Comparison of ENCODE assay signal across 12 cellular contexts in genomic region chr7:105493928-105494325, GRCh38. TPM values are rescaled to one million over a fixed set of nuclear protein-coding genes. Genes with fewer than 3 reads are reported as not detected.
DNase-seq lines count a peak whose midpoint lies in the region; ATAC-seq, FAIRE-seq and TF ChIP-seq lines count a peak whose summit lies in the region.
"Had no signal": no experiment of that assay in that cellular context is flagged by ENCODE, and none has a peak within 500 bp of the region (broad histone marks: within the 10 kb centered on the region; RNA-seq: fewer than 3 reads in every experiment).

No MANE protein-coding gene starts in this region.

- no peaks in the 10 kb centered on the region for H3K36me3 Mint-ChIP-seq in astrocyte (ENCODE audit: low read depth, unreplicated experiment)

- no peaks in the 10 kb centered on the region for H3K27me3 Mint-ChIP-seq in astrocyte (ENCODE audit: low read depth, unreplicated experiment)
- H3K27me3 Mint-ChIP-seq: activated CD8-positive, alpha-beta memory T cell treated with anti-CD3 and anti-CD28 coated beads, Interleukin-2, amount 10 ng/mL, durations not matched to agents 7 days and 5 days; activated naive CD8-positive, alpha-beta T cell treated with anti-CD3 and anti-CD28 coated beads, Interleukin-2, amount 10 ng/mL, durations not matched to agents 7 days and 5 days; effector memory CD8-positive, alpha-beta T cell; naive thymus-derived CD8-positive, alpha-beta T cell had no signal

- TF ChIP-seq CTCF in astrocyte (IDR thresholded peaks at IDR 0.05; ENCODE audit: insufficient read depth, low read depth, low read length) (no peak), hepatocyte (IDR thresholded peaks at IDR 0.05; ENCODE audit: poor library complexity) (no peak), thyroid gland (IDR thresholded peaks at IDR 0.05) (no peak)

- H3K4me3 ChIP-seq in astrocyte (ENCODE audit: insufficient read depth, low read depth, low read length) (no peak overlapping the region), hepatocyte (no peak overlapping the region), stomach smooth muscle (ENCODE audit: low read length in 2 of 2) (peak overlapping the region; percentile 56 to 64), thyroid gland (replicated peaks in 1 of 3) (no peak overlapping the region)

- no peak overlapping the region for H3K4me3 Mint-ChIP-seq in astrocyte (ENCODE audit: unreplicated experiment)
- H3K4me3 Mint-ChIP-seq: activated CD8-positive, alpha-beta memory T cell treated with anti-CD3 and anti-CD28 coated beads, Interleukin-2, amount 10 ng/mL, durations not matched to agents 7 days and 5 days; activated naive CD8-positive, alpha-beta T cell treated with anti-CD3 and anti-CD28 coated beads, Interleukin-2, amount 10 ng/mL, durations not matched to agents 7 days and 5 days; effector memory CD8-positive, alpha-beta T cell; naive thymus-derived CD8-positive, alpha-beta T cell had no signal

- no peaks in the 10 kb centered on the region for H4K20me1 ChIP-seq in astrocyte (ENCODE audit: insufficient read depth, low read length)
- H4K20me1 ChIP-seq in hepatocyte (ENCODE audit: insufficient read depth, poor library complexity, severe bottlenecking): no peaks in the 10 kb centered on the region

- intact Hi-C loops in thyroid gland (cut with DNase I): no loop called here

- no peaks in the 10 kb centered on the region for H3K9me3 Mint-ChIP-seq in astrocyte (ENCODE audit: unreplicated experiment)
- H3K9me3 Mint-ChIP-seq: activated naive CD8-positive, alpha-beta T cell treated with anti-CD3 and anti-CD28 coated beads, Interleukin-2, amount 10 ng/mL, durations not matched to agents 7 days and 5 days; effector memory CD8-positive, alpha-beta T cell; naive thymus-derived CD8-positive, alpha-beta T cell had no signal

- H3K9ac ChIP-seq in astrocyte (ENCODE audit: low read length) (peak overlapping the region; percentile 1), stomach smooth muscle (ENCODE audit: low read length in 2 of 2) (peak overlapping the region; percentile 55 to 59)

- H3K36me3 ChIP-seq in astrocyte (ENCODE audit: insufficient read depth, low read length): no peaks in the 10 kb centered on the region
- H3K36me3 ChIP-seq in hepatocyte (replicated peaks; ENCODE audit: insufficient read depth, low read depth): no peaks in the 10 kb centered on the region
- no peaks in the 10 kb centered on the region for H3K36me3 ChIP-seq in stomach smooth muscle (ENCODE audit: control insufficient read depth in 2 of 2, insufficient read depth in 2 of 2, low read length in 2 of 2)
- no peaks in the 10 kb centered on the region for H3K36me3 ChIP-seq in thyroid gland

- peak overlapping the region; percentile 49 for H3K4me2 ChIP-seq in astrocyte (ENCODE audit: low read length)
- no peak overlapping the region for H3K4me2 ChIP-seq in hepatocyte

- no peak for FAIRE-seq in astrocyte (lab: Jason Lieb, UNC)

- peak overlapping the region; percentile 67 for H3K27ac Mint-ChIP-seq in astrocyte (ENCODE audit: unreplicated experiment)
- H3K27ac Mint-ChIP-seq: activated CD8-positive, alpha-beta memory T cell treated with anti-CD3 and anti-CD28 coated beads, Interleukin-2, amount 10 ng/mL, durations not matched to agents 7 days and 5 days; activated naive CD8-positive, alpha-beta T cell treated with anti-CD3 and anti-CD28 coated beads, Interleukin-2, amount 10 ng/mL, durations not matched to agents 7 days and 5 days; naive thymus-derived CD8-positive, alpha-beta T cell had no signal

- H3K79me2 ChIP-seq in astrocyte (ENCODE audit: insufficient read depth, low read length) (no peaks in the 10 kb centered on the region), hepatocyte (no peaks in the 10 kb centered on the region)

- peaks cover 35% of the 10 kb centered on the region for H3K4me1 Mint-ChIP-seq in astrocyte (ENCODE audit: low read depth, unreplicated experiment)
- H3K4me1 Mint-ChIP-seq: activated CD8-positive, alpha-beta memory T cell treated with anti-CD3 and anti-CD28 coated beads, Interleukin-2, amount 10 ng/mL, durations not matched to agents 7 days and 5 days had no signal

- H2AFZ ChIP-seq in astrocyte (ENCODE audit: low read depth, low read length): no peak overlapping the region
- no peak overlapping the region for H2AFZ ChIP-seq in hepatocyte

- no peak for TF ChIP-seq POLR2A in thyroid gland (IDR thresholded peaks at IDR 0.05)

- H3K9me2 ChIP-seq in hepatocyte (replicated peaks; ENCODE audit: insufficient read depth): no peaks in the 10 kb centered on the region

- WGBS in hepatocyte (ENCODE audit: low lambda C conversion rate, missing lambda C conversion rate): 85% methylated on average over 5 of the region's 5 CpGs
- 89 to 94% methylated on average over 5 of the region's 5 CpGs for WGBS in thyroid gland, 2 donors

- H3K27ac ChIP-seq in astrocyte (ENCODE audit: low read depth, low read length) (peak overlapping the region; percentile 62), hepatocyte (no peak overlapping the region), stomach smooth muscle (ENCODE audit: low read length) (peak overlapping the region; percentile 49), thyroid gland (no peak overlapping the region)

- ATAC-seq in GM18909 (IDR thresholded peaks at IDR 0.05; ENCODE audit: poor library complexity, unreplicated experiment): no peak
- ATAC-seq: activated CD8-positive, alpha-beta memory T cell treated with anti-CD3 and anti-CD28 coated beads, Interleukin-2, amount 10 ng/mL, durations not matched to agents 7 days and 5 days; effector memory CD8-positive, alpha-beta T cell; naive thymus-derived CD8-positive, alpha-beta T cell had no signal

- H3K4me1 ChIP-seq in astrocyte (ENCODE audit: insufficient read depth, low read length) (peaks cover 19% of the 10 kb centered on the region), hepatocyte (ENCODE audit: insufficient read depth) (no peaks in the 10 kb centered on the region), stomach smooth muscle (ENCODE audit: control insufficient read depth, insufficient read depth, low read length) (peaks cover 4% of the 10 kb centered on the region), thyroid gland (no peaks in the 10 kb centered on the region)

- DNase-seq in GM04504 (ENCODE audit: low read depth) (peak; percentile 77), astrocyte (ENCODE audit: low read depth) (peak; percentile 94), hepatocyte (ENCODE audit: low spot score) (peak; percentile 7), hippocampal formation (lab: John Stamatoyannopoulos, UW) (no peak), thyroid gland (no peak)
- DNase-seq in activated naive CD4-positive, alpha-beta T cell treated with anti-CD3 and anti-CD28 coated beads, Interleukin-2, amount 50 U/mL, for 16 hours: no peak
- DNase-seq: activated CD8-positive, alpha-beta memory T cell treated with anti-CD3 and anti-CD28 coated beads, Interleukin-2, amount 10 ng/mL, durations not matched to agents 7 days and 5 days; activated naive CD8-positive, alpha-beta T cell treated with anti-CD3 and anti-CD28 coated beads, Interleukin-2, amount 10 ng/mL, durations not matched to agents 7 days and 5 days; effector memory CD8-positive, alpha-beta T cell; naive thymus-derived CD8-positive, alpha-beta T cell had no signal

- H3K27me3 ChIP-seq in astrocyte (ENCODE audit: insufficient read depth, low read length) (no peaks in the 10 kb centered on the region), hepatocyte (no peaks in the 10 kb centered on the region), stomach smooth muscle (ENCODE audit: control insufficient read depth in 1 of 2, insufficient read depth in 2 of 2, low read length in 2 of 2) (no peaks in the 10 kb centered on the region), thyroid gland (no peaks in the 10 kb centered on the region)

- H3K9me3 ChIP-seq in astrocyte (ENCODE audit: insufficient read depth, low read depth, low read length) (no peaks in the 10 kb centered on the region), hepatocyte (ENCODE audit: low read depth) (no peaks in the 10 kb centered on the region), stomach smooth muscle (ENCODE audit: control insufficient read depth in 2 of 2, low read length in 2 of 2) (no peaks in the 10 kb centered on the region), thyroid gland (no peaks in the 10 kb centered on the region)

RNA-seq across cellular contexts. Expression of gene PUS7, which starts 28.1 kb away (rescaled TPM):
- 27.0 and 29.5 TPM in 2 replicates for total RNA-seq in astrocyte
- total RNA-seq in hepatocyte: 10.9 and 12.6 TPM in 2 replicates
- polyA plus RNA-seq in hepatocyte: 4.3 and 6.1 TPM in 2 replicates
- 10 to 100 TPM; 19.9 to 25.5 (median 21.7) TPM for total RNA-seq in thyroid gland

RNA-seq across cellular contexts. Expression of gene RINT1, which starts 38.1 kb away (rescaled TPM):
- total RNA-seq in astrocyte (28.0 and 28.1 TPM in 2 replicates), hepatocyte (8.2 and 9.3 TPM in 2 replicates), thyroid gland (10 to 100 TPM; 15.5 to 22.3 (median 21.7) TPM)
- 10.7 and 12.1 TPM in 2 replicates for polyA plus RNA-seq in hepatocyte

Comparison
In these comparisons a context has a peak if more than half of its experiments do, and no peak if none do; other contexts are left out.
1. DNase-seq: peak in GM04504 (single experiment), astrocyte (single experiment) and hepatocyte (single experiment); none in hippocampal formation (0 of 2), thyroid gland (0 of 2) and activated naive CD4-positive, alpha-beta T cell treated with anti-CD3 and anti-CD28 coated beads, Interleukin-2, amount 50 U/mL, for 16 hours (single experiment).
2. H3K27ac ChIP-seq: peak in astrocyte (single experiment) and stomach smooth muscle (single experiment); none in hepatocyte (single experiment) and thyroid gland (0 of 3).
3. H3K4me3 ChIP-seq: peak in stomach smooth muscle (2 of 2); none in astrocyte (single experiment), hepatocyte (single experiment) and thyroid gland (0 of 3).